ENCODE assay signal across 9 cellular contexts in genomic region chr6:71107935-71108420, GRCh38.
A peak's percentile ranks its signal among the peaks of the same experiment; 100 is the strongest.
DNase-seq lines count a peak whose midpoint lies in the region; ATAC-seq and TF ChIP-seq lines count a peak whose summit lies in the region.
"Had no signal": no experiment of that assay in that cellular context is flagged by ENCODE, and none has a peak within 500 bp of the region (broad histone marks: within the 10 kb centered on the region; RNA-seq: fewer than 3 reads in every experiment).

No MANE protein-coding gene starts in this region.

- DNase-seq in A172 (ENCODE audit: low spot score) (peak; percentile 60), MG63 (peak; percentile 44), brain pericyte (ENCODE audit: low read depth, low spot score) (peak; percentile 63), left lobe of liver (ENCODE audit: low spot score) (no peak), prostate gland (ENCODE audit: low spot score) (no peak), NCI-H1048 (lab: John Stamatoyannopoulos, UW) (no peak), tibial nerve (ENCODE audit: low spot score in 2 of 2) (no peak)
- no peak for DNase-seq in activated T-cell treated with anti-CD3 and anti-CD28 coated beads, Interleukin-2, amount 50 U/mL, for 4 hours

- TF ChIP-seq EP300 in tibial nerve (IDR thresholded peaks at IDR 0.05) = no peak

- TF ChIP-seq POLR2A in prostate gland (IDR thresholded peaks at IDR 0.05) = no peak
- TF ChIP-seq POLR2A in tibial nerve (IDR thresholded peaks at IDR 0.05) = no peak

- H3K27me3 ChIP-seq in MG63 (no peaks in the 10 kb centered on the region), prostate gland (replicated peaks; ENCODE audit: insufficient read depth) (no peaks in the 10 kb centered on the region), tibial nerve (no peaks in the 10 kb centered on the region)

- H3K4me1 ChIP-seq in prostate gland (replicated peaks) (no peaks in the 10 kb centered on the region), tibial nerve (peaks cover 0 to 30% (median 2%) of the 10 kb centered on the region in 4 donors)

- no peaks in the 10 kb centered on the region for H3K36me3 Mint-ChIP-seq in activated T-cell treated with anti-CD3 and anti-CD28 coated beads, Interleukin-2, amount 50 U/mL, for 4 hours (ENCODE audit: insufficient read depth)

- TF ChIP-seq CTCF in prostate gland (IDR thresholded peaks at IDR 0.05) = no peak
- TF ChIP-seq CTCF in tibial nerve (IDR thresholded peaks at IDR 0.05) = no peak

- intact Hi-C loops in prostate gland (cut with DNase I) = no loop called here

- H3K4me3 Mint-ChIP-seq in activated T-cell treated with anti-CD3 and anti-CD28 coated beads, Interleukin-2, amount 50 U/mL, for 4 hours = no peak overlapping the region

- H3K4me3 ChIP-seq in MG63 = peak overlapping the region; percentile 24
- H3K4me3 ChIP-seq in prostate gland = no peak overlapping the region
- H3K4me3 ChIP-seq in tibial nerve = peak overlapping the region in 2 of 4 donors; percentile 21 to 31

- no peaks in the 10 kb centered on the region for H3K36me3 ChIP-seq in MG63
- H3K36me3 ChIP-seq in prostate gland = no peaks in the 10 kb centered on the region
- no peaks in the 10 kb centered on the region for H3K36me3 ChIP-seq in tibial nerve

- 2% methylated on average over 5 of the region's 5 CpGs for WGBS in prostate gland
- WGBS in tibial nerve, 2 donors = 3 to 12% methylated on average over 5 of the region's 5 CpGs

- no peaks in the 10 kb centered on the region for H3K9me3 Mint-ChIP-seq in activated T-cell treated with anti-CD3 and anti-CD28 coated beads, Interleukin-2, amount 50 U/mL, for 4 hours

- H3K9me3 ChIP-seq in MG63 = no peaks in the 10 kb centered on the region
- H3K9me3 ChIP-seq in prostate gland = no peaks in the 10 kb centered on the region
- H3K9me3 ChIP-seq in tibial nerve = no peaks in the 10 kb centered on the region

- no peaks in the 10 kb centered on the region for H3K4me1 Mint-ChIP-seq in activated T-cell treated with anti-CD3 and anti-CD28 coated beads, Interleukin-2, amount 50 U/mL, for 4 hours (ENCODE audit: low read depth)

- peak; percentile 23 for ATAC-seq in left lobe of liver
- no peak for ATAC-seq in activated T-cell treated with anti-CD3 and anti-CD28 coated beads, Interleukin-2, amount 50 U/mL, for 4 hours

- peaks cover 13% of the 10 kb centered on the region for H3K27me3 Mint-ChIP-seq in activated T-cell treated with anti-CD3 and anti-CD28 coated beads, Interleukin-2, amount 50 U/mL, for 4 hours (ENCODE audit: low read depth)

- H3K27ac ChIP-seq in prostate gland (no peak overlapping the region), tibial nerve (peak overlapping the region in 2 of 4 donors; percentile 8 to 52)
- H3K27ac ChIP-seq: C4-2B had no signal

Comparison
In these comparisons a context has a peak if more than half of its experiments do, and no peak if none do; other contexts are left out.
1. DNase-seq: peak in A172 (single experiment), MG63 (single experiment) and brain pericyte (single experiment); none in left lobe of liver (single experiment), prostate gland (single experiment), activated T-cell treated with anti-CD3 and anti-CD28 coated beads, Interleukin-2, amount 50 U/mL, for 4 hours (single experiment), NCI-H1048 (single experiment) and tibial nerve (0 of 2).